19 cellular contexts compared by ENCODE assay signal in the genomic region with DNA sequence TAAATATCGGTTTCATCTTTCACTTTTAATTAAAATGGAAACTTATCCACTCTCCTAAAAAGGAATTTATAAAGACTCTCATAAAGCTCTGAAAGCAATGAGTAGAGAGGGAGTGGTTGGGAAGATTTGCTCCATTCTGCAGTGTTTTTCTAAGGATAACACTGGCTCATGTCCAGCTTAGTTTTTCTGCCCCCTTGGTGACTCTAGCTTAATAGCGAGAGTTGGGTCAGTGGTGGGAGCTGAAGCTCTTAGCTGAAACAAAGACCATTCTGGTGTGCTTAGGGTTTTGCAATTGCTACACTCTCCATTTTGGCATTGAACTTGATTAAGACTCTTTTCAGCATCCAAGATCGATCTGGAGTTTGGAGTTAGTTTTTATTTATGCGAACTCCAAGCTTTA.
DNase-seq lines count a peak whose midpoint lies in the region; ATAC-seq and TF ChIP-seq lines count a peak whose summit lies in the region.
"Had no signal": no experiment of that assay in that cellular context is flagged by ENCODE, and none has a peak within 500 bp of the region (broad histone marks: within the 10 kb centered on the region; RNA-seq: fewer than 3 reads in every experiment).

No MANE protein-coding gene starts in this region.

- no peak overlapping the region for H3K4me3 Mint-ChIP-seq in stimulated activated effector memory CD8-positive, alpha-beta T cell treated with anti-CD3 and anti-CD28 coated beads, Interleukin-12 subunit alpha, Interleukin-12 subunit beta, amount 100 ng/mL, for 72 hours
- H3K4me3 Mint-ChIP-seq: CD4-positive, CD25-positive, alpha-beta regulatory T cell had no signal

- peak overlapping the region; percentile 86; the same call in 1 of the 2 replicates for H3K27ac ChIP-seq in SJCRH30
- H3K27ac ChIP-seq: A549, KMS-11, SJSA1 had no signal

- H3K27ac Mint-ChIP-seq in stimulated activated effector memory CD8-positive, alpha-beta T cell treated with anti-CD3 and anti-CD28 coated beads, Interleukin-12 subunit alpha, Interleukin-12 subunit beta, amount 100 ng/mL, for 72 hours = peak overlapping the region; percentile 23

- H3K36me3 Mint-ChIP-seq in stimulated activated effector memory CD8-positive, alpha-beta T cell treated with anti-CD3 and anti-CD28 coated beads, Interleukin-12 subunit alpha, Interleukin-12 subunit beta, amount 100 ng/mL, for 72 hours = peaks cover 67% of the 10 kb centered on the region

- ATAC-seq in stimulated activated effector memory CD8-positive, alpha-beta T cell treated with anti-CD3 and anti-CD28 coated beads, Interleukin-12 subunit alpha, Interleukin-12 subunit beta, amount 100 ng/mL, for 72 hours = no peak
- ATAC-seq in HG02798 (IDR thresholded peaks at IDR 0.05; ENCODE audit: poor library complexity, unreplicated experiment) = no peak
- ATAC-seq: A549, Panc1 had no signal

- DNase-seq in SJCRH30 = peak in 1 of 2 experiments; percentile 46
- DNase-seq in choroid plexus epithelial cell (ENCODE audit: low read depth) = peak; percentile 43
- peak; percentile 45 for DNase-seq in left kidney (ENCODE audit: low read depth, low spot score)
- no peak for DNase-seq in stimulated activated effector memory CD8-positive, alpha-beta T cell treated with anti-CD3 and anti-CD28 coated beads, Interleukin-12 subunit alpha, Interleukin-12 subunit beta, amount 100 ng/mL, for 72 hours (ENCODE audit: low spot score in 2 of 2)
- DNase-seq in NCI-H345 treated with DMSO at 0.1 percent for 48 hours (lab: John Stamatoyannopoulos, UW; ENCODE audit: unreplicated experiment) = no peak
- no peak for DNase-seq in RKO (ENCODE audit: low spot score)
- no peak for DNase-seq in NCI-H2107 (lab: John Stamatoyannopoulos, UW)
- DNase-seq: CD4-positive, CD25-positive, alpha-beta regulatory T cell; DMS79; NCI-H1105; NCI-H1694; NCI-H2081; NCI-H2171 treated with DMSO at 0.1 percent for 48 hours; NK-92 treated with Interleukin-12 subunit alpha and Interleukin-12 subunit beta, amount 100 ng/mL, for 24 hours had no signal

- H3K4me3 ChIP-seq in SJCRH30 = no peak overlapping the region
- no peak overlapping the region for H3K4me3 ChIP-seq in choroid plexus epithelial cell (ENCODE audit: low read depth, low read length)
- H3K4me3 ChIP-seq: A549, SJSA1 had no signal

- no peaks in the 10 kb centered on the region for H3K27me3 ChIP-seq in SJCRH30
- H3K27me3 ChIP-seq: SJSA1 had no signal

- peaks cover 44% of the 10 kb centered on the region for H3K4me1 ChIP-seq in SJCRH30

- TF ChIP-seq CTCF in choroid plexus epithelial cell (conservative IDR thresholded peaks at IDR 0.05; ENCODE audit: low read depth, low read length) = no peak

- H3K9me3 Mint-ChIP-seq in stimulated activated effector memory CD8-positive, alpha-beta T cell treated with anti-CD3 and anti-CD28 coated beads, Interleukin-12 subunit alpha, Interleukin-12 subunit beta, amount 100 ng/mL, for 72 hours = no peaks in the 10 kb centered on the region
- H3K9me3 Mint-ChIP-seq: CD4-positive, CD25-positive, alpha-beta regulatory T cell had no signal

- H3K9me3 ChIP-seq in SJCRH30 (replicated peaks) = no peaks in the 10 kb centered on the region
- H3K9me3 ChIP-seq: A549, SJSA1 had no signal

- peaks cover 11% of the 10 kb centered on the region for H3K36me3 ChIP-seq in SJCRH30

- H3K4me1 Mint-ChIP-seq in stimulated activated effector memory CD8-positive, alpha-beta T cell treated with anti-CD3 and anti-CD28 coated beads, Interleukin-12 subunit alpha, Interleukin-12 subunit beta, amount 100 ng/mL, for 72 hours = no peaks in the 10 kb centered on the region

Comparison
In these comparisons a context has a peak if more than half of its experiments do, and no peak if none do; other contexts are left out.
1. DNase-seq: peak in choroid plexus epithelial cell (single experiment) and left kidney (single experiment); none in stimulated activated effector memory CD8-positive, alpha-beta T cell treated with anti-CD3 and anti-CD28 coated beads, Interleukin-12 subunit alpha, Interleukin-12 subunit beta, amount 100 ng/mL, for 72 hours (0 of 2), NCI-H345 treated with DMSO at 0.1 percent for 48 hours (single experiment), RKO (single experiment) and NCI-H2107 (single experiment).